Comparison of ENCODE assay signal across 19 cellular contexts in genomic region chr7:1654111-1654510, GRCh38. TPM values are rescaled to one million over a fixed set of nuclear protein-coding genes. Genes with fewer than 3 reads are reported as not detected.
DNase-seq lines count a peak whose midpoint lies in the region; ATAC-seq lines count a peak whose summit lies in the region.
"Had no signal": no experiment of that assay in that cellular context is flagged by ENCODE, and none has a peak within 500 bp of the region (broad histone marks: within the 10 kb centered on the region; RNA-seq: fewer than 3 reads in every experiment).

No MANE protein-coding gene starts in this region.

- peaks cover 0 to 4% (median 0%) of the 10 kb centered on the region in 11 experiments; a peak in 1 of 22 replicates for H3K9me3 ChIP-seq in BLaER1 treated with 17β-estradiol and CSF1 and Interleukin-3, amounts not matched to agents 10 nM and 100 nM (replicated peaks in 1 of 11)

- peak; percentile 39 for DNase-seq in Right ventricle myocardium inferior (ENCODE audit: missing footprints)
- no peak for DNase-seq in left cardiac atrium
- no peak for DNase-seq in SW480 (ENCODE audit: low spot score)
- DNase-seq: 8988T; C1 segment of cervical spinal cord; CD4-positive, CD25-positive, alpha-beta regulatory T cell; CD8-positive, alpha-beta memory T cell; COR-L47; DMS 273 treated with DMSO at 0.1 percent for 48 hours; DMS53; DND-41; EL had no signal

- peaks cover 0 to 18% (median 0%) of the 10 kb centered on the region in 11 experiments; a peak in 3 of 22 replicates for H4K20me1 ChIP-seq in BLaER1 treated with 17β-estradiol and CSF1 and Interleukin-3, amounts not matched to agents 10 nM and 100 nM

- H3K4me1 ChIP-seq in BLaER1 treated with 17β-estradiol and CSF1 and Interleukin-3, amounts not matched to agents 10 nM and 100 nM: peaks cover 0 to 69% (median 55%) of the 10 kb centered on the region in 10 experiments; a peak in 16 of 20 replicates

- no peak overlapping the region for H3K9ac ChIP-seq in BLaER1 treated with 17β-estradiol and CSF1 and Interleukin-3, amounts not matched to agents 10 nM and 100 nM

- H3K36me3 ChIP-seq in BLaER1 treated with 17β-estradiol and CSF1 and Interleukin-3, amounts not matched to agents 10 nM and 100 nM: no peaks in the 10 kb centered on the region

- peak overlapping the region in 7 of 11 experiments; percentile 48 to 74 (median 61); a peak in 14 of 22 replicates for H3K4me2 ChIP-seq in BLaER1 treated with 17β-estradiol and CSF1 and Interleukin-3, amounts not matched to agents 10 nM and 100 nM
- H3K4me2 ChIP-seq: GM23338 had no signal

- no peak overlapping the region for H3K4me3 ChIP-seq in BLaER1 treated with 17β-estradiol and CSF1 and Interleukin-3, amounts not matched to agents 10 nM and 100 nM
- H3K4me3 ChIP-seq: GM12878, GM23338 had no signal

- intact Hi-C loops in Right ventricle myocardium inferior (cut with DNase I): no loop called here
- intact Hi-C loops in left cardiac atrium (cut with DNase I): no loop called here

- no peak overlapping the region for H3K27ac ChIP-seq in BLaER1 treated with 17β-estradiol and CSF1 and Interleukin-3, amounts not matched to agents 10 nM and 100 nM

- H3K27me3 ChIP-seq in BLaER1 treated with 17β-estradiol and CSF1 and Interleukin-3, amounts not matched to agents 10 nM and 100 nM: peaks cover 0 to 10% (median 0%) of the 10 kb centered on the region in 11 experiments; a peak in 4 of 22 replicates

- ATAC-seq in Right ventricle myocardium inferior: no peak
- ATAC-seq in left cardiac atrium: no peak
- ATAC-seq in esophagus mucosa: peak; percentile 30
- no peak for ATAC-seq in GM18517 (IDR thresholded peaks at IDR 0.05; ENCODE audit: unreplicated experiment)
- no peak for ATAC-seq in GM19023 (IDR thresholded peaks at IDR 0.05; ENCODE audit: unreplicated experiment)
- ATAC-seq: GM12878, GM23338 had no signal

RNA-seq across cellular contexts. Expression of gene ELFN1, which starts 16.0 kb away (rescaled TPM):
- total RNA-seq in Right ventricle myocardium inferior: 10.7 TPM
- total RNA-seq in left cardiac atrium: 1 to 10 TPM; 6.0 to 9.5 TPM
- total RNA-seq in esophagus mucosa: 0.68 TPM
- total RNA-seq: A673; CD4-positive, CD25-positive, alpha-beta regulatory T cell; GM12878 had no signal
